17 cellular contexts compared by ENCODE assay signal in genomic region chr1:185880779-185881333, GRCh38.
"Had no signal": no experiment of that assay in that cellular context is flagged by ENCODE, and none has a peak within 500 bp of the region (broad histone marks: within the 10 kb centered on the region; RNA-seq: fewer than 3 reads in every experiment).

No MANE protein-coding gene starts in this region.

- H3K27me3 Mint-ChIP-seq: activated CD4-positive, alpha-beta T cell treated with anti-CD3 and anti-CD28 coated beads, Interleukin-2, amount 10 ng/mL, durations not matched to agents 7 days and 5 days; activated naive CD8-positive, alpha-beta T cell treated with anti-CD3 and anti-CD28 coated beads, Interleukin-2, amount 50 U/mL, for 24 hours; central memory CD8-positive, alpha-beta T cell; type B pancreatic cell had no signal

- H3K27ac Mint-ChIP-seq: activated CD4-positive, alpha-beta T cell treated with anti-CD3 and anti-CD28 coated beads, Interleukin-2, amount 10 ng/mL, durations not matched to agents 7 days and 5 days; activated naive CD8-positive, alpha-beta T cell treated with anti-CD3 and anti-CD28 coated beads, Interleukin-2, amount 50 U/mL, for 24 hours; naive thymus-derived CD8-positive, alpha-beta T cell; T-helper 1 cell treated with Interleukin-12 subunit alpha and Interleukin-12 subunit beta and Interleukin-4 antibody, amounts not matched to agents 30 μg/mL and 1 μg/mL, for 36 hours; type B pancreatic cell; WTC11 had no signal

- DNase-seq: activated CD4-positive, alpha-beta T cell treated with anti-CD3 and anti-CD28 coated beads, Interleukin-2, amount 10 ng/mL, durations not matched to agents 7 days and 5 days; activated CD8-positive, alpha-beta memory T cell treated with anti-CD3 and anti-CD28 coated beads for 24 hours; activated naive CD4-positive, alpha-beta T cell treated with Interleukin-2 at 50 U/mL for 16 hours; activated naive CD8-positive, alpha-beta T cell treated with anti-CD3 and anti-CD28 coated beads, Interleukin-2, amount 50 U/mL, for 24 hours; dermis blood vessel endothelial cell; hypothalamus; kidney glomerular epithelial cell; mammary epithelial cell; naive thymus-derived CD8-positive, alpha-beta T cell; nucleus accumbens; stimulated activated CD4-positive, alpha-beta T cell treated with anti-CD3 and anti-CD28 coated beads, Interleukin-2, amount 100 ng/mL, for 24 hours; stimulated activated naive CD4-positive, alpha-beta T cell had no signal

- ATAC-seq: activated naive CD8-positive, alpha-beta T cell treated with anti-CD3 and anti-CD28 coated beads, Interleukin-2, amount 50 U/mL, for 24 hours; naive thymus-derived CD8-positive, alpha-beta T cell; sciatic nerve; WTC11 had no signal

- H3K4me3 Mint-ChIP-seq: activated CD4-positive, alpha-beta T cell treated with anti-CD3 and anti-CD28 coated beads, Interleukin-2, amount 10 ng/mL, durations not matched to agents 7 days and 5 days; activated naive CD8-positive, alpha-beta T cell treated with anti-CD3 and anti-CD28 coated beads, Interleukin-2, amount 50 U/mL, for 24 hours; central memory CD8-positive, alpha-beta T cell; naive thymus-derived CD8-positive, alpha-beta T cell; T-helper 1 cell treated with Interleukin-12 subunit alpha and Interleukin-12 subunit beta and Interleukin-4 antibody, amounts not matched to agents 30 μg/mL and 1 μg/mL, for 36 hours; type B pancreatic cell; WTC11 had no signal

- H3K4me1 Mint-ChIP-seq: activated CD4-positive, alpha-beta T cell treated with anti-CD3 and anti-CD28 coated beads, Interleukin-2, amount 10 ng/mL, durations not matched to agents 7 days and 5 days; activated naive CD8-positive, alpha-beta T cell treated with anti-CD3 and anti-CD28 coated beads, Interleukin-2, amount 50 U/mL, for 24 hours; central memory CD8-positive, alpha-beta T cell; naive thymus-derived CD8-positive, alpha-beta T cell had no signal

- H3K9me3 Mint-ChIP-seq: activated CD4-positive, alpha-beta T cell treated with anti-CD3 and anti-CD28 coated beads, Interleukin-2, amount 10 ng/mL, durations not matched to agents 7 days and 5 days; activated naive CD8-positive, alpha-beta T cell treated with anti-CD3 and anti-CD28 coated beads, Interleukin-2, amount 50 U/mL, for 24 hours; T-helper 1 cell treated with Interleukin-12 subunit alpha and Interleukin-12 subunit beta and Interleukin-4 antibody, amounts not matched to agents 30 μg/mL and 1 μg/mL, for 36 hours; type B pancreatic cell; WTC11 had no signal

- H3K36me3 Mint-ChIP-seq: naive thymus-derived CD8-positive, alpha-beta T cell; type B pancreatic cell; WTC11 had no signal
